11 cellular contexts compared by ENCODE assay signal in the genomic region with DNA sequence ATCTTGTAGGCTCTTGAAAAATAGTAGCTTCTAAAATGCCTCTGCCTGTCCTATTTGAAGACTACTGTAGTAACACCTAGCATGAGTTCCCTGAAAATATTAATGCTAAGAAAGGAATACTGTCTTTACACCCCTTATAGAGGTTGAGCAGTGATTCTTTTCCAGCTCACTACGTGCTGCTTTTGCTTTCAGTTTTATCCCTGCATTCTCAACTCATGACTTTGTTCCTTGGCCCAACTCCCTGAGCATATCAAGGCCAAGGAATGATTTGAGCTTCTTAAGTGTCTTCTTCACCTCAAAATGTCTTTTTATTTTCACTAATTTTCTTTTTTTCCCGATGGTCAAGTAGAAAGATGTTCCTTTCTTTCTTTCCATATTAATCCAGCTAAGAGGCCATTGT. TPM values are rescaled to one million over a fixed set of nuclear protein-coding genes. Genes with fewer than 3 reads are reported as not detected.
DNase-seq lines count a peak whose midpoint lies in the region; ATAC-seq and TF ChIP-seq lines count a peak whose summit lies in the region.
"Had no signal": no experiment of that assay in that cellular context is flagged by ENCODE, and none has a peak within 500 bp of the region (broad histone marks: within the 10 kb centered on the region; RNA-seq: fewer than 3 reads in every experiment).

No MANE protein-coding gene starts in this region.

- peaks cover 0 to 19% of the 10 kb centered on the region in 2 donors for H3K27me3 Mint-ChIP-seq in natural killer cell treated with Interleukin-12 subunit alpha and Interleukin-12 subunit beta and Interleukin-15 and Interleukin-18, amount 100 ng/mL, for 72 hours
- peaks cover 24% of the 10 kb centered on the region for H3K27me3 Mint-ChIP-seq in activated CD4-positive, alpha-beta T cell treated with anti-CD3 and anti-CD28 coated beads, Interleukin-2, amount 10 ng/mL, durations not matched to agents 7 days and 5 days

- H3K4me1 Mint-ChIP-seq in natural killer cell treated with Interleukin-12 subunit alpha and Interleukin-12 subunit beta and Interleukin-15 and Interleukin-18, amount 100 ng/mL, for 72 hours (ENCODE audit: low read depth in 2 of 2): peaks cover 21 to 22% of the 10 kb centered on the region in 2 donors
- peaks cover 11% of the 10 kb centered on the region for H3K4me1 Mint-ChIP-seq in activated CD4-positive, alpha-beta T cell treated with anti-CD3 and anti-CD28 coated beads, Interleukin-2, amount 10 ng/mL, durations not matched to agents 7 days and 5 days
- H3K4me1 Mint-ChIP-seq: mesothelial cell of epicardium had no signal

- peak in 1 of 2 donors; percentile 62 for ATAC-seq in natural killer cell treated with Interleukin-12 subunit alpha and Interleukin-12 subunit beta and Interleukin-15 and Interleukin-18, amount 100 ng/mL, for 72 hours
- ATAC-seq in stimulated activated naive CD8-positive, alpha-beta T cell treated with anti-CD3 and anti-CD28 coated beads, Interleukin-15, Interleukin-2, amounts not matched to agents 100 U/mL and 50 U/mL, for 24 hours: no peak

- no peak overlapping the region; the same call in 1 of the 2 replicates for H3K4me3 ChIP-seq in AG04450 (ENCODE audit: low read depth, low read length)

- H3K4me3 Mint-ChIP-seq in natural killer cell treated with Interleukin-12 subunit alpha and Interleukin-12 subunit beta and Interleukin-15 and Interleukin-18, amount 100 ng/mL, for 72 hours: peak overlapping the region; percentile 70
- H3K4me3 Mint-ChIP-seq in activated CD4-positive, alpha-beta T cell treated with anti-CD3 and anti-CD28 coated beads, Interleukin-2, amount 10 ng/mL, durations not matched to agents 7 days and 5 days: no peak overlapping the region
- H3K4me3 Mint-ChIP-seq: activated CD4-positive, alpha-beta memory T cell treated with anti-CD3 and anti-CD28 coated beads for 36 hours; mesothelial cell of epicardium had no signal

- H3K9me3 Mint-ChIP-seq in natural killer cell treated with Interleukin-12 subunit alpha and Interleukin-12 subunit beta and Interleukin-15 and Interleukin-18, amount 100 ng/mL, for 72 hours: no peaks in the 10 kb centered on the region
- no peaks in the 10 kb centered on the region for H3K9me3 Mint-ChIP-seq in activated CD4-positive, alpha-beta T cell treated with anti-CD3 and anti-CD28 coated beads, Interleukin-2, amount 10 ng/mL, durations not matched to agents 7 days and 5 days
- H3K9me3 Mint-ChIP-seq: activated CD4-positive, alpha-beta memory T cell treated with anti-CD3 and anti-CD28 coated beads for 36 hours; mesothelial cell of epicardium had no signal

- DNase-seq in AG04450 (ENCODE audit: low read depth, low spot score): peak; percentile 38
- DNase-seq in NCI-H226: peak; percentile 32
- peak; percentile 57 for DNase-seq in fibroblast of gingiva (ENCODE audit: low read depth)
- no peak for DNase-seq in natural killer cell treated with Interleukin-12 subunit alpha and Interleukin-12 subunit beta and Interleukin-15 and Interleukin-18, amount 100 ng/mL, for 72 hours (ENCODE audit: low spot score)
- no peak for DNase-seq in KBM-7
- no peak for DNase-seq in stimulated activated naive CD8-positive, alpha-beta T cell treated with anti-CD3 and anti-CD28 coated beads, Interleukin-15, Interleukin-2, amounts not matched to agents 100 U/mL and 50 U/mL, for 24 hours
- DNase-seq in NCI-H1694 treated with DMSO at 0.1 percent for 48 hours (lab: John Stamatoyannopoulos, UW): no peak
- DNase-seq in activated CD4-positive, alpha-beta T cell treated with anti-CD3 and anti-CD28 coated beads, Interleukin-2, amount 10 ng/mL, durations not matched to agents 7 days and 5 days: no peak
- DNase-seq: activated CD4-positive, alpha-beta memory T cell treated with anti-CD3 and anti-CD28 coated beads for 36 hours had no signal

- TF ChIP-seq CTCF in AG04450 (IDR thresholded peaks at IDR 0.05; ENCODE audit: low read depth, low read length): no peak

- in situ Hi-C loops in KBM-7 (cut with MboI; ENCODE audit: low pct_unique_long_range_greater_than_20kb, low sequenced_read_pairs): no loop called here

- no peaks in the 10 kb centered on the region for H3K36me3 Mint-ChIP-seq in natural killer cell treated with Interleukin-12 subunit alpha and Interleukin-12 subunit beta and Interleukin-15 and Interleukin-18, amount 100 ng/mL, for 72 hours
- no peaks in the 10 kb centered on the region for H3K36me3 Mint-ChIP-seq in activated CD4-positive, alpha-beta T cell treated with anti-CD3 and anti-CD28 coated beads, Interleukin-2, amount 10 ng/mL, durations not matched to agents 7 days and 5 days (ENCODE audit: low read depth)
- H3K36me3 Mint-ChIP-seq: activated CD4-positive, alpha-beta memory T cell treated with anti-CD3 and anti-CD28 coated beads for 36 hours had no signal

- POLR2A ChIA-PET in AG04450 (lab: Yijun Ruan, JAX): interaction anchor here (0.8 kb wide), 1 partner anchor 50 kb away, joined by 3 read pairs; no protein-coding TSS in a partner anchor
- POLR2A ChIA-PET in activated CD4-positive, alpha-beta T cell treated with anti-CD3 and anti-CD28 coated beads, Interleukin-2, amount 10 ng/mL, durations not matched to agents 7 days and 5 days (lab: Charles Lee): no interaction called here

- no peaks in the 10 kb centered on the region for H3K27me3 ChIP-seq in AG04450 (ENCODE audit: control insufficient read depth, insufficient read depth, low read length)

- H3K9me3 ChIP-seq in AG04450 (ENCODE audit: control insufficient read depth, insufficient read depth, low read length): no peaks in the 10 kb centered on the region

- H3K27ac Mint-ChIP-seq in natural killer cell treated with Interleukin-12 subunit alpha and Interleukin-12 subunit beta and Interleukin-15 and Interleukin-18, amount 100 ng/mL, for 72 hours: peak overlapping the region; percentile 58 to 70
- H3K27ac Mint-ChIP-seq in activated CD4-positive, alpha-beta T cell treated with anti-CD3 and anti-CD28 coated beads, Interleukin-2, amount 10 ng/mL, durations not matched to agents 7 days and 5 days: no peak overlapping the region
- H3K27ac Mint-ChIP-seq: activated CD4-positive, alpha-beta memory T cell treated with anti-CD3 and anti-CD28 coated beads for 36 hours; mesothelial cell of epicardium had no signal

- CTCF ChIA-PET in AG04450 (lab: Charles Lee): interaction anchor here (0.8 to 1.9 kb wide), 4 partner anchors 13 to 123 kb away, joined by 3 to 23 read pairs (median 4); no protein-coding TSS in a partner anchor
- CTCF ChIA-PET in activated CD4-positive, alpha-beta T cell treated with anti-CD3 and anti-CD28 coated beads, Interleukin-2, amount 10 ng/mL, durations not matched to agents 7 days and 5 days (lab: Charles Lee): interaction anchor here (1.4 to 1.5 kb wide), 2 partner anchors 12 to 55 kb away, joined by 3 read pairs; no protein-coding TSS in a partner anchor

- no peak overlapping the region for H3K27ac ChIP-seq in AG04450 (ENCODE audit: low read depth, low read length)

RNA-seq across cellular contexts. Expression of gene P2RY13, which starts 16.5 kb away (rescaled TPM):
- polyA plus RNA-seq in AG04450 (2011; rRNA removed): not detected in 2 replicates
- polyA minus RNA-seq in AG04450 (2011; rRNA and poly(A)+ RNA removed): not detected in 2 replicates
- total RNA-seq in natural killer cell treated with Interleukin-12 subunit alpha and Interleukin-12 subunit beta and Interleukin-15 and Interleukin-18, amount 100 ng/mL, for 72 hours: not detected
- not detected for total RNA-seq in activated CD4-positive, alpha-beta T cell treated with anti-CD3 and anti-CD28 coated beads, Interleukin-2, amount 10 ng/mL, durations not matched to agents 7 days and 5 days
- total RNA-seq: activated CD4-positive, alpha-beta memory T cell treated with anti-CD3 and anti-CD28 coated beads for 36 hours; dermis microvascular lymphatic vessel endothelial cell; mesothelial cell of epicardium had no signal

RNA-seq across cellular contexts. Expression of gene GPR87, which starts 29.2 kb away (rescaled TPM):
- not detected in 2 replicates for polyA plus RNA-seq in AG04450 (2011; rRNA removed)
- polyA minus RNA-seq in AG04450 (2011; rRNA and poly(A)+ RNA removed): not detected in 2 replicates
- not detected for total RNA-seq in natural killer cell treated with Interleukin-12 subunit alpha and Interleukin-12 subunit beta and Interleukin-15 and Interleukin-18, amount 100 ng/mL, for 72 hours
- under 1 TPM; 0.22 to 0.40 TPM for total RNA-seq in activated CD4-positive, alpha-beta T cell treated with anti-CD3 and anti-CD28 coated beads, Interleukin-2, amount 10 ng/mL, durations not matched to agents 7 days and 5 days

RNA-seq across cellular contexts. Expression of gene P2RY12, which starts 38.7 kb away (rescaled TPM):
- not detected in 2 replicates for polyA plus RNA-seq in AG04450 (2011; rRNA removed)
- not detected in 2 replicates for polyA minus RNA-seq in AG04450 (2011; rRNA and poly(A)+ RNA removed)
- total RNA-seq in natural killer cell treated with Interleukin-12 subunit alpha and Interleukin-12 subunit beta and Interleukin-15 and Interleukin-18, amount 100 ng/mL, for 72 hours: not detected
- not detected for total RNA-seq in activated CD4-positive, alpha-beta T cell treated with anti-CD3 and anti-CD28 coated beads, Interleukin-2, amount 10 ng/mL, durations not matched to agents 7 days and 5 days
- total RNA-seq: activated CD4-positive, alpha-beta memory T cell treated with anti-CD3 and anti-CD28 coated beads for 36 hours; dermis microvascular lymphatic vessel endothelial cell; mesothelial cell of epicardium had no signal

Comparison
In these comparisons a context has a peak if more than half of its experiments do, and no peak if none do; other contexts are left out.
1. DNase-seq: peak in AG04450 (single experiment), NCI-H226 (single experiment) and fibroblast of gingiva (single experiment); none in natural killer cell treated with Interleukin-12 subunit alpha and Interleukin-12 subunit beta and Interleukin-15 and Interleukin-18, amount 100 ng/mL, for 72 hours (single experiment), KBM-7 (single experiment), stimulated activated naive CD8-positive, alpha-beta T cell treated with anti-CD3 and anti-CD28 coated beads, Interleukin-15, Interleukin-2, amounts not matched to agents 100 U/mL and 50 U/mL, for 24 hours (single experiment), NCI-H1694 treated with DMSO at 0.1 percent for 48 hours (single experiment) and activated CD4-positive, alpha-beta T cell treated with anti-CD3 and anti-CD28 coated beads, Interleukin-2, amount 10 ng/mL, durations not matched to agents 7 days and 5 days (single experiment).